Comparison of ENCODE assay signal across 9 cellular contexts in the genomic region with DNA sequence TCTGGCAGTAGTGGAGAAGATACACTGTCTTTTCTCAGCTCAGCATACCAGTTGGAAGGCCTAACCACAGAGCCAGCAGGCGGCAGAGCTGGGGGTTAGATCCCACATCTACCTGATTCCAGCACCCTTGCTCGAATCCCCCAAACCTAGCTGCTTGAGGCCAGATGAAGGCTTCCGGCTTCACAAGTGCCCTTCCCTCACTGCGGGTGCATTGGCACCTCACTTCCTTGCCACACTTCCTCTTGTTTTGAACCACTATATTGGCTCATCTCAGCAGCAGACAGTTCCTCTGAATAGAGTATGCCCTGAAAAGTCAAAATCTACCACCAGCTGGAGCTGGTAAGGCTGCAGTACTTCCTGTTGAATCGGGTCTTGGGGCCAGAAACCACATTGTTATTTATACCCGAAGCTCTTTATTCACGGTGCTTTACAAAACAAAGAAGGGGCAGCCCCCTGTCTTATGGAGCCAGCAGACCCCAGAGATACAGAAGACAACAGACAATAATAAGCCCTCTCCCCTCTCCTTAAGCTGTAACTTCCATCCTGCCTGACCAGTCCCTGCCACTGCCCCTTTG.
DNase-seq lines count a peak whose midpoint lies in the region; ATAC-seq and FAIRE-seq lines count a peak whose summit lies in the region.
"Had no signal": no experiment of that assay in that cellular context is flagged by ENCODE, and none has a peak within 500 bp of the region (broad histone marks: within the 10 kb centered on the region; RNA-seq: fewer than 3 reads in every experiment).

No MANE protein-coding gene starts in this region.

- H3K4me1 ChIP-seq in SJCRH30 (peaks cover 17% of the 10 kb centered on the region), thymus (ENCODE audit: control insufficient read depth, insufficient read depth, low read length) (peaks cover 31% of the 10 kb centered on the region)
- H3K4me1 ChIP-seq: gastrocnemius medialis had no signal

- CTCF ChIA-PET in activated naive CD4-positive, alpha-beta T cell treated with anti-CD3 and anti-CD28 coated beads, Interleukin-2, amount 10 ng/mL, durations not matched to agents 7 days and 5 days (lab: Charles Lee) = interaction anchor here (0.8 to 2.0 kb wide), 6 partner anchors 20 to 105 kb away, joined by 3 to 13 read pairs (median 4); no protein-coding TSS in a partner anchor

- DNase-seq in GM18507 (ENCODE audit: extremely low spot score, insufficient read length, low read depth) (no peak), SJCRH30 (peak; percentile 22 to 52), memory B cell (ENCODE audit: low spot score in 2 of 2) (peak; percentile 41 to 64), AG08396 (ENCODE audit: low spot score) (no peak), SK-N-DZ (ENCODE audit: low spot score) (no peak)
- peak; percentile 83 for DNase-seq in activated naive CD4-positive, alpha-beta T cell treated with anti-CD3 and anti-CD28 coated beads, Interleukin-2, amount 10 ng/mL, durations not matched to agents 7 days and 5 days

- no peaks in the 10 kb centered on the region for H3K27me3 Mint-ChIP-seq in activated naive CD4-positive, alpha-beta T cell treated with anti-CD3 and anti-CD28 coated beads, Interleukin-2, amount 10 ng/mL, durations not matched to agents 7 days and 5 days
- no peaks in the 10 kb centered on the region for H3K27me3 Mint-ChIP-seq in memory B cell

- H3K27ac Mint-ChIP-seq in activated naive CD4-positive, alpha-beta T cell treated with anti-CD3 and anti-CD28 coated beads, Interleukin-2, amount 10 ng/mL, durations not matched to agents 7 days and 5 days = peak overlapping the region; percentile 98
- H3K27ac Mint-ChIP-seq in memory B cell = peak overlapping the region; percentile 90

- H3K36me3 Mint-ChIP-seq in activated naive CD4-positive, alpha-beta T cell treated with anti-CD3 and anti-CD28 coated beads, Interleukin-2, amount 10 ng/mL, durations not matched to agents 7 days and 5 days = peaks cover 19% of the 10 kb centered on the region
- no peaks in the 10 kb centered on the region for H3K36me3 Mint-ChIP-seq in memory B cell

- H3K36me3 ChIP-seq in SJCRH30 (no peaks in the 10 kb centered on the region), thymus (ENCODE audit: control insufficient read depth, insufficient read depth) (no peaks in the 10 kb centered on the region)
- H3K36me3 ChIP-seq: gastrocnemius medialis had no signal

- peaks cover 76% of the 10 kb centered on the region for H3K4me1 Mint-ChIP-seq in activated naive CD4-positive, alpha-beta T cell treated with anti-CD3 and anti-CD28 coated beads, Interleukin-2, amount 10 ng/mL, durations not matched to agents 7 days and 5 days
- H3K4me1 Mint-ChIP-seq in memory B cell = peaks cover 39% of the 10 kb centered on the region

- 2% methylated on average over 7 of the region's 7 CpGs for WGBS in thymus

- ATAC-seq in HG02938 (IDR thresholded peaks at IDR 0.05; ENCODE audit: unreplicated experiment) (peak; percentile 53), memory B cell (ENCODE audit: low read depth) (peak; percentile 93)

- peak; percentile 69 for FAIRE-seq in GM18507 (lab: Jason Lieb, UNC)

- H3K27ac ChIP-seq in SJCRH30 (peak overlapping the region; percentile 41), thymus (ENCODE audit: low read depth) (peak overlapping the region; percentile 88)
- H3K27ac ChIP-seq: gastrocnemius medialis had no signal

- H3K4me3 ChIP-seq in SJCRH30 (no peak overlapping the region), thymus (ENCODE audit: low read length) (no peak overlapping the region)
- H3K4me3 ChIP-seq: gastrocnemius medialis had no signal

- peak overlapping the region; percentile 24 for H3K4me3 Mint-ChIP-seq in activated naive CD4-positive, alpha-beta T cell treated with anti-CD3 and anti-CD28 coated beads, Interleukin-2, amount 10 ng/mL, durations not matched to agents 7 days and 5 days
- peak overlapping the region; percentile 38 for H3K4me3 Mint-ChIP-seq in memory B cell

- no peaks in the 10 kb centered on the region for H3K9me3 ChIP-seq in SJCRH30 (replicated peaks)
- peaks cover 2% of the 10 kb centered on the region for H3K9me3 ChIP-seq in thymus (ENCODE audit: control insufficient read depth)
- H3K9me3 ChIP-seq: gastrocnemius medialis had no signal

- H3K27me3 ChIP-seq in SJCRH30 (no peaks in the 10 kb centered on the region), thymus (ENCODE audit: control insufficient read depth, insufficient read depth) (no peaks in the 10 kb centered on the region)
- H3K27me3 ChIP-seq: gastrocnemius medialis had no signal

- H3K9me3 Mint-ChIP-seq in activated naive CD4-positive, alpha-beta T cell treated with anti-CD3 and anti-CD28 coated beads, Interleukin-2, amount 10 ng/mL, durations not matched to agents 7 days and 5 days = peaks cover 17% of the 10 kb centered on the region
- no peaks in the 10 kb centered on the region for H3K9me3 Mint-ChIP-seq in memory B cell

Comparison
In these comparisons a context has a peak if more than half of its experiments do, and no peak if none do; other contexts are left out.
1. DNase-seq: peak in SJCRH30 (2 of 2), activated naive CD4-positive, alpha-beta T cell treated with anti-CD3 and anti-CD28 coated beads, Interleukin-2, amount 10 ng/mL, durations not matched to agents 7 days and 5 days (single experiment) and memory B cell (2 of 2); none in GM18507 (single experiment), AG08396 (single experiment) and SK-N-DZ (single experiment).